30 cellular contexts compared by ENCODE assay signal in genomic region chr14:101187816-101188570, GRCh38.
DNase-seq lines count a peak whose midpoint lies in the region; ATAC-seq, FAIRE-seq and TF ChIP-seq lines count a peak whose summit lies in the region.
"Had no signal": no experiment of that assay in that cellular context is flagged by ENCODE, and none has a peak within 500 bp of the region (broad histone marks: within the 10 kb centered on the region; RNA-seq: fewer than 3 reads in every experiment).

No MANE protein-coding gene starts in this region.

- H3K9me3 Mint-ChIP-seq in GM23338 (no peaks in the 10 kb centered on the region), nephron progenitor cell (no peaks in the 10 kb centered on the region)
- H3K9me3 Mint-ChIP-seq: activated naive CD8-positive, alpha-beta T cell treated with anti-CD3 and anti-CD28 coated beads, Interleukin-2, amount 10 ng/mL, durations not matched to agents 7 days and 5 days; CD4-positive, alpha-beta T cell; stimulated activated effector memory CD8-positive, alpha-beta T cell treated with anti-CD3 and anti-CD28 coated beads, Interleukin-12 subunit alpha, Interleukin-12 subunit beta, amount 100 ng/mL, for 72 hours had no signal

- H2AFZ ChIP-seq in GM23338, result no peak overlapping the region

- H3K9me2 ChIP-seq in GM23338 (ENCODE audit: insufficient read depth), result peaks cover 4% of the 10 kb centered on the region; the same call in 1 of the 2 replicates

- H3K9me3 ChIP-seq in kidney (ENCODE audit: control insufficient read depth in 1 of 2, low read length in 2 of 2), result no peaks in the 10 kb centered on the region
- H3K9me3 ChIP-seq in stomach, result no peaks in the 10 kb centered on the region
- H3K9me3 ChIP-seq: A549, colonic mucosa, left lung, sigmoid colon had no signal

- H3K4me3 Mint-ChIP-seq in GM23338 (no peak overlapping the region), nephron progenitor cell (no peak overlapping the region)
- H3K4me3 Mint-ChIP-seq: activated CD8-positive, alpha-beta T cell treated with anti-CD3 and anti-CD28 coated beads, Interleukin-2, amount 10 ng/mL, durations not matched to agents 7 days and 5 days; activated naive CD8-positive, alpha-beta T cell treated with anti-CD3 and anti-CD28 coated beads, Interleukin-2, amount 10 ng/mL, durations not matched to agents 7 days and 5 days; CD4-positive, alpha-beta T cell; stimulated activated effector memory CD8-positive, alpha-beta T cell treated with anti-CD3 and anti-CD28 coated beads, Interleukin-12 subunit alpha, Interleukin-12 subunit beta, amount 100 ng/mL, for 72 hours had no signal

- TF ChIP-seq CTCF in GM23338 (conservative IDR thresholded peaks at IDR 0.05; ENCODE audit: low read depth in 2 of 2), result peak in 1 of 2 experiments; percentile 28; a peak in 2 of 4 replicates
- TF ChIP-seq CTCF in kidney (IDR thresholded peaks at IDR 0.05; ENCODE audit: borderline replicate concordance, extremely low read depth, insufficient read depth), result no peak
- no peak for TF ChIP-seq CTCF in stomach (IDR thresholded peaks at IDR 0.05)
- no peak for TF ChIP-seq CTCF in nephron progenitor cell (IDR thresholded peaks at IDR 0.05)

- intact Hi-C loops in kidney (cut with DNase I) (no loop called here), stomach (cut with DNase I; ENCODE audit: low total_unique reads) (no loop called here)

- no peak overlapping the region for H3K4me2 ChIP-seq in GM23338
- H3K4me2 ChIP-seq: A549 had no signal

- peak; percentile 40 for DNase-seq in activated CD8-positive, alpha-beta memory T cell treated with anti-CD3 and anti-CD28 coated beads for 24 hours
- no peak for DNase-seq in activated CD8-positive, alpha-beta memory T cell treated with anti-CD3 and anti-CD28 coated beads, Interleukin-2, amount 50 U/mL, for 4 hours
- DNase-seq in GM23338 (ENCODE audit: low spot score) (peak; percentile 18), kidney (peak; percentile 55), stomach (peak; percentile 11), hypothalamus (lab: John Stamatoyannopoulos, UW) (no peak), NCI-H146 treated with DMSO at 0.1 percent for 48 hours (lab: John Stamatoyannopoulos, UW; ENCODE audit: unreplicated experiment) (no peak), nephron progenitor cell (no peak)
- DNase-seq: activated gamma-delta T cell treated with Interleukin-2 at 50 U/mL for 16 hours; activated naive CD8-positive, alpha-beta T cell treated with anti-CD3 and anti-CD28 coated beads, Interleukin-2, amount 10 ng/mL, durations not matched to agents 7 days and 5 days; activated T-cell treated with anti-CD3 and anti-CD28 coated beads, Interleukin-2, amount 50 U/mL, for 1 hour; aorta; CD4-positive, alpha-beta T cell; effector memory CD4-positive, alpha-beta T cell; NCI-H2081; NCI-H524 treated with DMSO at 0.1 percent for 48 hours; PC-3; sigmoid colon; stimulated activated CD4-positive, alpha-beta T cell treated with anti-CD3 and anti-CD28 coated beads, Interleukin-4, amount 100 ng/mL, for 4 hours; substantia nigra had no signal

- ATAC-seq in GM23338, result no peak
- ATAC-seq: A549; activated CD8-positive, alpha-beta T cell treated with anti-CD3 and anti-CD28 coated beads, Interleukin-2, amount 10 ng/mL, durations not matched to agents 7 days and 5 days; HCT116; HepG2; left lung; PC-3; stimulated activated effector memory CD8-positive, alpha-beta T cell treated with anti-CD3 and anti-CD28 coated beads, Interleukin-12 subunit alpha, Interleukin-12 subunit beta, amount 100 ng/mL, for 72 hours had no signal

- H3K36me3 Mint-ChIP-seq in GM23338 (ENCODE audit: low read depth) (no peaks in the 10 kb centered on the region; the same call in 2 of the 3 replicates), nephron progenitor cell (ENCODE audit: low read depth) (no peaks in the 10 kb centered on the region)
- H3K36me3 Mint-ChIP-seq: activated naive CD8-positive, alpha-beta T cell treated with anti-CD3 and anti-CD28 coated beads, Interleukin-2, amount 10 ng/mL, durations not matched to agents 7 days and 5 days; stimulated activated effector memory CD8-positive, alpha-beta T cell treated with anti-CD3 and anti-CD28 coated beads, Interleukin-12 subunit alpha, Interleukin-12 subunit beta, amount 100 ng/mL, for 72 hours had no signal

- no peaks in the 10 kb centered on the region for H3K27me3 ChIP-seq in GM23338 (ENCODE audit: insufficient read depth)
- H3K27me3 ChIP-seq in stomach, result peaks cover 0 to 26% (median 7%) of the 10 kb centered on the region in 3 donors
- H3K27me3 ChIP-seq: colonic mucosa, sigmoid colon had no signal

- peaks cover 11% of the 10 kb centered on the region for H3K4me1 Mint-ChIP-seq in GM23338
- peaks cover 6% of the 10 kb centered on the region for H3K4me1 Mint-ChIP-seq in nephron progenitor cell
- H3K4me1 Mint-ChIP-seq: activated naive CD8-positive, alpha-beta T cell treated with anti-CD3 and anti-CD28 coated beads, Interleukin-2, amount 10 ng/mL, durations not matched to agents 7 days and 5 days; stimulated activated effector memory CD8-positive, alpha-beta T cell treated with anti-CD3 and anti-CD28 coated beads, Interleukin-12 subunit alpha, Interleukin-12 subunit beta, amount 100 ng/mL, for 72 hours had no signal

- H3K4me3 ChIP-seq in GM23338 (no peak overlapping the region), kidney (ENCODE audit: low read length in 2 of 2) (no peak overlapping the region), stomach (no peak overlapping the region)
- H3K4me3 ChIP-seq: A549, colonic mucosa, left lung, sigmoid colon had no signal

- H3K27me3 Mint-ChIP-seq in GM23338 (ENCODE audit: insufficient read depth, low read depth, poor library complexity) (peaks cover 10% of the 10 kb centered on the region), nephron progenitor cell (ENCODE audit: low read depth, poor library complexity) (peaks cover 32% of the 10 kb centered on the region)

- H3K27ac ChIP-seq in GM23338 (ENCODE audit: low read depth), result no peak overlapping the region
- H3K27ac ChIP-seq in kidney (ENCODE audit: low read depth in 2 of 2, low read length in 2 of 2), result no peak overlapping the region
- H3K27ac ChIP-seq in stomach, result no peak overlapping the region
- H3K27ac ChIP-seq: A549, colonic mucosa, left lung, sigmoid colon had no signal

- H3K36me3 ChIP-seq in GM23338 (ENCODE audit: insufficient read depth) (no peaks in the 10 kb centered on the region), kidney (ENCODE audit: control insufficient read depth in 1 of 2, insufficient read depth in 2 of 2, low read length in 2 of 2) (no peaks in the 10 kb centered on the region), stomach (no peaks in the 10 kb centered on the region)
- H3K36me3 ChIP-seq: colonic mucosa, left lung, sigmoid colon had no signal

- H3K27ac Mint-ChIP-seq in GM23338 (no peak overlapping the region), nephron progenitor cell (no peak overlapping the region)
- H3K27ac Mint-ChIP-seq: activated CD8-positive, alpha-beta T cell treated with anti-CD3 and anti-CD28 coated beads, Interleukin-2, amount 10 ng/mL, durations not matched to agents 7 days and 5 days; activated naive CD8-positive, alpha-beta T cell treated with anti-CD3 and anti-CD28 coated beads, Interleukin-2, amount 10 ng/mL, durations not matched to agents 7 days and 5 days; CD4-positive, alpha-beta T cell; progenitor cell of endocrine pancreas; stimulated activated effector memory CD8-positive, alpha-beta T cell treated with anti-CD3 and anti-CD28 coated beads, Interleukin-12 subunit alpha, Interleukin-12 subunit beta, amount 100 ng/mL, for 72 hours had no signal

- no peaks in the 10 kb centered on the region for H3K79me2 ChIP-seq in GM23338 (replicated peaks; ENCODE audit: insufficient read depth)

- TF ChIP-seq EP300 in stomach (IDR thresholded peaks at IDR 0.05), result no peak

- FAIRE-seq in kidney (lab: Jason Lieb, UNC), result no peak
- FAIRE-seq: A549, GM18507, GM19239, HepG2 had no signal

- 72 to 81% (median 75%) methylated on average over 14 of the region's 14 CpGs for WGBS in stomach, 5 donors

- no peaks in the 10 kb centered on the region for H3K4me1 ChIP-seq in GM23338 (ENCODE audit: insufficient read depth)
- no peaks in the 10 kb centered on the region for H3K4me1 ChIP-seq in kidney (ENCODE audit: control insufficient read depth in 1 of 2, insufficient read depth in 1 of 2, low read depth in 1 of 2, low read length in 2 of 2)
- no peaks in the 10 kb centered on the region for H3K4me1 ChIP-seq in stomach
- H3K4me1 ChIP-seq: A549, colonic mucosa, left lung, sigmoid colon had no signal

- no peaks in the 10 kb centered on the region for H4K20me1 ChIP-seq in GM23338 (replicated peaks; ENCODE audit: insufficient read depth)

- no peak for TF ChIP-seq POLR2A in stomach (IDR thresholded peaks at IDR 0.05)

- H3F3A ChIP-seq in GM23338 (replicated peaks; ENCODE audit: low read depth), result no peaks in the 10 kb centered on the region

- H3K9ac ChIP-seq in kidney (ENCODE audit: low read length in 2 of 2), result no peak overlapping the region

TF ChIP-seq in GM23338, 12 proteins besides CTCF, POLR2A, EP300 and RAD21 (continues in another document):
- no peak for TF ChIP-seq CREB1 (CRISPR knock-in tag; IDR thresholded peaks at IDR 0.05; ENCODE audit: low read depth)
- no peak for TF ChIP-seq REST (IDR thresholded peaks at IDR 0.05; ENCODE audit: unreplicated experiment)
- no peak for TF ChIP-seq STAT1 (IDR thresholded peaks at IDR 0.05; ENCODE audit: unreplicated experiment)

Comparison
In these comparisons a context has a peak if more than half of its experiments do, and no peak if none do; other contexts are left out.
1. DNase-seq: peak in activated CD8-positive, alpha-beta memory T cell treated with anti-CD3 and anti-CD28 coated beads for 24 hours (single experiment), GM23338 (single experiment), kidney (single experiment) and stomach (single experiment); none in activated CD8-positive, alpha-beta memory T cell treated with anti-CD3 and anti-CD28 coated beads, Interleukin-2, amount 50 U/mL, for 4 hours (single experiment), hypothalamus (0 of 51), NCI-H146 treated with DMSO at 0.1 percent for 48 hours (single experiment) and nephron progenitor cell (single experiment).